In genomic region chr12:118058881-118059644, GRCh38 we compare ENCODE assay signal across 8 cellular contexts. TPM values are rescaled to one million over a fixed set of nuclear protein-coding genes. Genes with fewer than 3 reads are reported as not detected.
DNase-seq lines count a peak whose midpoint lies in the region; ATAC-seq, FAIRE-seq and TF ChIP-seq lines count a peak whose summit lies in the region.

No MANE protein-coding gene starts in this region.

- H3K27ac ChIP-seq in astrocyte (ENCODE audit: low read depth, low read length) (peak overlapping the region; percentile 80), thymus (ENCODE audit: low read depth) (peak overlapping the region; percentile 8)

- no peak for DNase-seq in activated T-cell treated with anti-CD3 and anti-CD28 coated beads, Interleukin-2, amount 50 U/mL, for 24 hours
- no peak for DNase-seq in activated T-cell treated with anti-CD3 and anti-CD28 coated beads for 4 hours
- peak; percentile 75 for DNase-seq in astrocyte (ENCODE audit: low read depth)
- DNase-seq in kidney tubule cell (ENCODE audit: low spot score): peak; percentile 38
- no peak for DNase-seq in globus pallidus (ENCODE audit: low spot score)

- H3K9me3 ChIP-seq in astrocyte (ENCODE audit: insufficient read depth, low read depth, low read length) (no peaks in the 10 kb centered on the region), thymus (ENCODE audit: control insufficient read depth) (no peaks in the 10 kb centered on the region)

- no peak for TF ChIP-seq CTCF in astrocyte (IDR thresholded peaks at IDR 0.05; ENCODE audit: insufficient read depth, low read depth, low read length)

- H3K4me3 ChIP-seq in astrocyte (ENCODE audit: insufficient read depth, low read depth, low read length) (peak overlapping the region; percentile 92), thymus (ENCODE audit: low read length) (no peak overlapping the region)

- H3K27me3 Mint-ChIP-seq in activated T-cell treated with anti-CD3 and anti-CD28 coated beads, Interleukin-2, amount 50 U/mL, for 24 hours: no peaks in the 10 kb centered on the region
- no peaks in the 10 kb centered on the region for H3K27me3 Mint-ChIP-seq in astrocyte (ENCODE audit: low read depth, unreplicated experiment)

- H3K27ac Mint-ChIP-seq in activated T-cell treated with anti-CD3 and anti-CD28 coated beads, Interleukin-2, amount 50 U/mL, for 24 hours: peak overlapping the region; percentile 96
- peak overlapping the region; percentile 90 for H3K27ac Mint-ChIP-seq in astrocyte (ENCODE audit: unreplicated experiment)

- no peak overlapping the region for H2AFZ ChIP-seq in astrocyte (ENCODE audit: low read depth, low read length)

- H3K4me1 Mint-ChIP-seq in activated T-cell treated with anti-CD3 and anti-CD28 coated beads, Interleukin-2, amount 50 U/mL, for 24 hours (ENCODE audit: low read depth): peaks cover 53% of the 10 kb centered on the region
- H3K4me1 Mint-ChIP-seq in astrocyte (ENCODE audit: low read depth, unreplicated experiment): peaks cover 26% of the 10 kb centered on the region

- peaks cover 21% of the 10 kb centered on the region for H3K4me1 ChIP-seq in astrocyte (ENCODE audit: insufficient read depth, low read length)
- H3K4me1 ChIP-seq in thymus (ENCODE audit: control insufficient read depth, insufficient read depth, low read length): peaks cover 6% of the 10 kb centered on the region

- H3K4me3 Mint-ChIP-seq in activated T-cell treated with anti-CD3 and anti-CD28 coated beads, Interleukin-2, amount 50 U/mL, for 24 hours: peak overlapping the region; percentile 86
- H3K4me3 Mint-ChIP-seq in astrocyte (ENCODE audit: unreplicated experiment): peak overlapping the region; percentile 96

- H3K9ac ChIP-seq in astrocyte (ENCODE audit: low read length): peak overlapping the region; percentile 99

- peaks cover 13% of the 10 kb centered on the region for H4K20me1 ChIP-seq in astrocyte (ENCODE audit: insufficient read depth, low read length)

- H3K79me2 ChIP-seq in astrocyte (ENCODE audit: insufficient read depth, low read length): peaks cover 73% of the 10 kb centered on the region

- no peaks in the 10 kb centered on the region for H3K27me3 ChIP-seq in astrocyte (ENCODE audit: insufficient read depth, low read length)
- no peaks in the 10 kb centered on the region for H3K27me3 ChIP-seq in thymus (ENCODE audit: control insufficient read depth, insufficient read depth)

- ATAC-seq in GM19463 (IDR thresholded peaks at IDR 0.05; ENCODE audit: unreplicated experiment): no peak
- ATAC-seq in GM18873 (IDR thresholded peaks at IDR 0.05; ENCODE audit: low FRiP score, unreplicated experiment): no peak

- H3K36me3 ChIP-seq in astrocyte (ENCODE audit: insufficient read depth, low read length) (no peaks in the 10 kb centered on the region), thymus (ENCODE audit: control insufficient read depth, insufficient read depth) (no peaks in the 10 kb centered on the region)

- no peaks in the 10 kb centered on the region for H3K9me3 Mint-ChIP-seq in activated T-cell treated with anti-CD3 and anti-CD28 coated beads, Interleukin-2, amount 50 U/mL, for 24 hours
- no peaks in the 10 kb centered on the region for H3K9me3 Mint-ChIP-seq in astrocyte (ENCODE audit: unreplicated experiment)

- peaks cover 32% of the 10 kb centered on the region for H3K36me3 Mint-ChIP-seq in activated T-cell treated with anti-CD3 and anti-CD28 coated beads, Interleukin-2, amount 50 U/mL, for 24 hours (ENCODE audit: low read depth)
- H3K36me3 Mint-ChIP-seq in astrocyte (ENCODE audit: low read depth, unreplicated experiment): peaks cover 4% of the 10 kb centered on the region

- WGBS in thymus: 91% methylated on average over 12 of the region's 12 CpGs

- FAIRE-seq in astrocyte (lab: Jason Lieb, UNC): no peak

- peak overlapping the region; percentile 99 for H3K4me2 ChIP-seq in astrocyte (ENCODE audit: low read length)

RNA-seq across cellular contexts. Expression of gene WSB2, which starts 1.9 kb away (rescaled TPM):
- 98.7 and 113 TPM in 2 replicates for total RNA-seq in astrocyte
- 34.8 TPM for polyA plus RNA-seq in thymus

RNA-seq across cellular contexts. Expression of gene RFC5, which starts 42.6 kb away (rescaled TPM):
- 4.6 and 5.8 TPM in 2 replicates for total RNA-seq in astrocyte
- 12.9 TPM for polyA plus RNA-seq in thymus

RNA-seq across cellular contexts. Expression of gene VSIG10, which starts 44.7 kb away (rescaled TPM):
- total RNA-seq in astrocyte: 9.8 and 12.0 TPM in 2 replicates
- polyA plus RNA-seq in thymus: 7.8 TPM

Comparison
In these comparisons a context has a peak if more than half of its experiments do, and no peak if none do; other contexts are left out.
1. DNase-seq: peak in astrocyte (single experiment) and kidney tubule cell (single experiment); none in activated T-cell treated with anti-CD3 and anti-CD28 coated beads, Interleukin-2, amount 50 U/mL, for 24 hours (single experiment), activated T-cell treated with anti-CD3 and anti-CD28 coated beads for 4 hours (single experiment) and globus pallidus (single experiment).